ENCODE assay signal across 8 cellular contexts in genomic region chr7:130205084-130205947, GRCh38. TPM values are rescaled to one million over a fixed set of nuclear protein-coding genes. Genes with fewer than 3 reads are reported as not detected.
A peak's percentile ranks its signal among the peaks of the same experiment; 100 is the strongest.
DNase-seq lines count a peak whose midpoint lies in the region; ATAC-seq and TF ChIP-seq lines count a peak whose summit lies in the region.

Gene TMEM209 (minus strand): TSS chr7:130205406. CDS start chr7:130205375, 31 bp downstream.

- DNase-seq in NCI-H187 treated with DMSO at 0.1 percent for 48 hours (lab: John Stamatoyannopoulos, UW): peak; percentile 96
- DNase-seq in anterior cingulate cortex (lab: John Stamatoyannopoulos, UW): peak; percentile 80 to 97 (median 92)
- DNase-seq in right atrium auricular region (ENCODE audit: low spot score): peak; percentile 95
- DNase-seq in psoas muscle: peak; percentile 94 to 98
- peak; percentile 95 for DNase-seq in uterus

- peak; percentile 44 to 71 for TF ChIP-seq POLR2A in uterus (IDR thresholded peaks at IDR 0.05)

- H3K4me3 ChIP-seq in right atrium auricular region (peak within 1 kb of the TSS; percentile 78 to 85), psoas muscle (peak within 1 kb of the TSS; percentile 83), uterus (peak within 1 kb of the TSS; percentile 65 to 96)

- ATAC-seq in GM18499 (IDR thresholded peaks at IDR 0.05; ENCODE audit: insufficient read depth, unreplicated experiment) (peak; percentile 86), HG02943 (IDR thresholded peaks at IDR 0.05; ENCODE audit: low read depth, unreplicated experiment) (peak; percentile 85), psoas muscle (peak; percentile 98 to 100 (median 98))

- H3K4me1 ChIP-seq in right atrium auricular region (peaks cover 0 to 6% of the 10 kb centered on the region in 2 donors), psoas muscle (no peaks in the 10 kb centered on the region), uterus (no peaks in the 10 kb centered on the region)

- TF ChIP-seq CTCF in right atrium auricular region (IDR thresholded peaks at IDR 0.05) (no peak), psoas muscle (IDR thresholded peaks at IDR 0.05) (no peak), uterus (IDR thresholded peaks at IDR 0.05) (peak in 2 of 4 experiments; percentile 14 to 28)

- intact Hi-C loops in T-helper 2 cell treated with Interferon-gamma antibody and Interleukin-4, amounts not matched to agents 100 ng/mL and 5 ng/mL, for 36 hours (cut with micrococcal nuclease): loop anchor here (1.0 to 10.0 kb wide), 5 partner anchors 135 to 459 kb away; partner anchors contain the start of genes CEP41, COPG2, KLHDC10 and ZC3HC1
- intact Hi-C loops in psoas muscle (cut with DNase I): loop anchor here (5.0 to 10.0 kb wide), 2 partner anchors 131 to 133 kb away; partner anchors contain the start of gene KLHDC10 (in 2 of the 2)
- intact Hi-C loops in uterus (cut with DNase I; ENCODE audit: low total_unique reads): no loop called here

- H3K27me3 ChIP-seq in right atrium auricular region (no peaks in the 10 kb centered on the region), psoas muscle (ENCODE audit: insufficient read depth in 3 of 3, low read length in 2 of 3) (no peaks in the 10 kb centered on the region), uterus (no peaks in the 10 kb centered on the region)

- peaks cover 26% of the 10 kb centered on the region for H3K36me3 ChIP-seq in right atrium auricular region
- peaks cover 3 to 36% of the 10 kb centered on the region in 2 donors for H3K36me3 ChIP-seq in psoas muscle (ENCODE audit: insufficient read depth in 1 of 2, low read depth in 1 of 2)
- no peaks in the 10 kb centered on the region for H3K36me3 ChIP-seq in uterus

- WGBS in psoas muscle, 3 donors: 5 to 9% (median 7%) methylated on average over 44 of the region's 44 CpGs

- H3K9me3 ChIP-seq in right atrium auricular region: no peaks in the 10 kb centered on the region
- no peaks in the 10 kb centered on the region for H3K9me3 ChIP-seq in psoas muscle
- no peaks in the 10 kb centered on the region for H3K9me3 ChIP-seq in uterus

- H3K27ac ChIP-seq in right atrium auricular region (peak within 1 kb of the TSS; percentile 87 to 92), psoas muscle (peak within 1 kb of the TSS; percentile 88), uterus (peak within 1 kb of the TSS; percentile 94)

RNA-seq across cellular contexts. Expression of gene TMEM209, which starts in this region (rescaled TPM):
- total RNA-seq in T-helper 2 cell treated with Interferon-gamma antibody and Interleukin-4, amounts not matched to agents 100 ng/mL and 5 ng/mL, for 36 hours: 38.4 and 41.9 TPM in 2 replicates
- total RNA-seq in right atrium auricular region (1 to 10 TPM; 7.3 to 8.8 TPM), psoas muscle (10 to 100 TPM in 1 of 4 donors, 1 to 10 TPM in 3; 7.0 to 11.3 (median 8.8) TPM), uterus (10 to 100 TPM in 3 of 4 donors, 1 to 10 TPM in 1; 7.4 to 22.6 (median 19.4) TPM)
- polyA plus RNA-seq in psoas muscle: 10 to 100 TPM in 1 of 3 donors, 1 to 10 TPM in 2; 5.2 to 10.2 (median 9.3) TPM

Comparison
In these comparisons a context has a peak if more than half of its experiments do, and no peak if none do; other contexts are left out.
1. Peak in every context shown above with its lines: DNase-seq, ATAC-seq, H3K4me3 ChIP-seq and H3K27ac ChIP-seq.